12 cellular contexts compared by ENCODE assay signal in genomic region chr3:33773627-33774026, GRCh38.
"Had no signal": no experiment of that assay in that cellular context is flagged by ENCODE, and none has a peak within 500 bp of the region (broad histone marks: within the 10 kb centered on the region; RNA-seq: fewer than 3 reads in every experiment).

No MANE protein-coding gene starts in this region.

- H3K27ac Mint-ChIP-seq: activated CD4-positive, alpha-beta T cell treated with anti-CD3 and anti-CD28 coated beads, Interleukin-2, amount 10 ng/mL, durations not matched to agents 24 days and 14 days; activated naive CD8-positive, alpha-beta T cell treated with anti-CD3 and anti-CD28 coated beads for 36 hours; stimulated activated memory B cell treated with anti-CD40 and anti-IgM and Interleukin-4, amounts not matched to agents 10 μg/mL and 1 μg/mL and 100 μg/mL, for 72 hours; T-helper 17 cell had no signal

- DNase-seq: activated CD4-positive, alpha-beta T cell treated with anti-CD3 and anti-CD28 coated beads, Interleukin-2, amount 10 ng/mL, durations not matched to agents 24 days and 14 days; activated CD8-positive, alpha-beta memory T cell treated with anti-CD3 and anti-CD28 coated beads, Interleukin-2, amount 50 U/mL, for 48 hours; activated gamma-delta T cell treated with Interleukin-2 at 50 U/mL for 16 hours; activated naive CD8-positive, alpha-beta T cell treated with anti-CD3 and anti-CD28 coated beads for 36 hours; glutamatergic neuron; midbrain; sigmoid colon; T-helper 17 cell had no signal

- H3K4me3 ChIP-seq: ascending aorta, breast epithelium, sigmoid colon had no signal

- H3K36me3 ChIP-seq: ascending aorta, breast epithelium, sigmoid colon had no signal

- H3K36me3 Mint-ChIP-seq: activated naive CD8-positive, alpha-beta T cell treated with anti-CD3 and anti-CD28 coated beads for 36 hours; stimulated activated memory B cell treated with anti-CD40 and anti-IgM and Interleukin-4, amounts not matched to agents 10 μg/mL and 1 μg/mL and 100 μg/mL, for 72 hours had no signal

- ATAC-seq: stimulated activated memory B cell treated with anti-CD40 and anti-IgM and Interleukin-4, amounts not matched to agents 10 μg/mL and 1 μg/mL and 100 μg/mL, for 72 hours; T-helper 17 cell had no signal

- H3K4me3 Mint-ChIP-seq: activated CD4-positive, alpha-beta T cell treated with anti-CD3 and anti-CD28 coated beads, Interleukin-2, amount 10 ng/mL, durations not matched to agents 24 days and 14 days; activated naive CD8-positive, alpha-beta T cell treated with anti-CD3 and anti-CD28 coated beads for 36 hours; stimulated activated memory B cell treated with anti-CD40 and anti-IgM and Interleukin-4, amounts not matched to agents 10 μg/mL and 1 μg/mL and 100 μg/mL, for 72 hours; T-helper 17 cell had no signal

- H3K27me3 ChIP-seq: ascending aorta, breast epithelium, sigmoid colon had no signal

- H3K4me1 Mint-ChIP-seq: activated CD4-positive, alpha-beta T cell treated with anti-CD3 and anti-CD28 coated beads, Interleukin-2, amount 10 ng/mL, durations not matched to agents 24 days and 14 days; activated naive CD8-positive, alpha-beta T cell treated with anti-CD3 and anti-CD28 coated beads for 36 hours; stimulated activated memory B cell treated with anti-CD40 and anti-IgM and Interleukin-4, amounts not matched to agents 10 μg/mL and 1 μg/mL and 100 μg/mL, for 72 hours had no signal

- H3K9me3 Mint-ChIP-seq: activated CD4-positive, alpha-beta T cell treated with anti-CD3 and anti-CD28 coated beads, Interleukin-2, amount 10 ng/mL, durations not matched to agents 24 days and 14 days; activated naive CD8-positive, alpha-beta T cell treated with anti-CD3 and anti-CD28 coated beads for 36 hours; stimulated activated memory B cell treated with anti-CD40 and anti-IgM and Interleukin-4, amounts not matched to agents 10 μg/mL and 1 μg/mL and 100 μg/mL, for 72 hours had no signal

- H3K27me3 Mint-ChIP-seq: activated naive CD8-positive, alpha-beta T cell treated with anti-CD3 and anti-CD28 coated beads for 36 hours; stimulated activated memory B cell treated with anti-CD40 and anti-IgM and Interleukin-4, amounts not matched to agents 10 μg/mL and 1 μg/mL and 100 μg/mL, for 72 hours had no signal

- H3K27ac ChIP-seq: ascending aorta, breast epithelium, parathyroid adenoma, sigmoid colon had no signal

- H3K9me3 ChIP-seq: ascending aorta, breast epithelium, sigmoid colon had no signal
